ENCODE assay signal across 1 cellular context in genomic region chr12:12557733-12558132, GRCh38.
TF ChIP-seq lines count a peak whose summit lies in the region.

No MANE protein-coding gene starts in this region.

TF ChIP-seq in GM12878, 131 proteins besides CTCF, POLR2A, EP300 and RAD21:
- TF ChIP-seq, protein P1, sequence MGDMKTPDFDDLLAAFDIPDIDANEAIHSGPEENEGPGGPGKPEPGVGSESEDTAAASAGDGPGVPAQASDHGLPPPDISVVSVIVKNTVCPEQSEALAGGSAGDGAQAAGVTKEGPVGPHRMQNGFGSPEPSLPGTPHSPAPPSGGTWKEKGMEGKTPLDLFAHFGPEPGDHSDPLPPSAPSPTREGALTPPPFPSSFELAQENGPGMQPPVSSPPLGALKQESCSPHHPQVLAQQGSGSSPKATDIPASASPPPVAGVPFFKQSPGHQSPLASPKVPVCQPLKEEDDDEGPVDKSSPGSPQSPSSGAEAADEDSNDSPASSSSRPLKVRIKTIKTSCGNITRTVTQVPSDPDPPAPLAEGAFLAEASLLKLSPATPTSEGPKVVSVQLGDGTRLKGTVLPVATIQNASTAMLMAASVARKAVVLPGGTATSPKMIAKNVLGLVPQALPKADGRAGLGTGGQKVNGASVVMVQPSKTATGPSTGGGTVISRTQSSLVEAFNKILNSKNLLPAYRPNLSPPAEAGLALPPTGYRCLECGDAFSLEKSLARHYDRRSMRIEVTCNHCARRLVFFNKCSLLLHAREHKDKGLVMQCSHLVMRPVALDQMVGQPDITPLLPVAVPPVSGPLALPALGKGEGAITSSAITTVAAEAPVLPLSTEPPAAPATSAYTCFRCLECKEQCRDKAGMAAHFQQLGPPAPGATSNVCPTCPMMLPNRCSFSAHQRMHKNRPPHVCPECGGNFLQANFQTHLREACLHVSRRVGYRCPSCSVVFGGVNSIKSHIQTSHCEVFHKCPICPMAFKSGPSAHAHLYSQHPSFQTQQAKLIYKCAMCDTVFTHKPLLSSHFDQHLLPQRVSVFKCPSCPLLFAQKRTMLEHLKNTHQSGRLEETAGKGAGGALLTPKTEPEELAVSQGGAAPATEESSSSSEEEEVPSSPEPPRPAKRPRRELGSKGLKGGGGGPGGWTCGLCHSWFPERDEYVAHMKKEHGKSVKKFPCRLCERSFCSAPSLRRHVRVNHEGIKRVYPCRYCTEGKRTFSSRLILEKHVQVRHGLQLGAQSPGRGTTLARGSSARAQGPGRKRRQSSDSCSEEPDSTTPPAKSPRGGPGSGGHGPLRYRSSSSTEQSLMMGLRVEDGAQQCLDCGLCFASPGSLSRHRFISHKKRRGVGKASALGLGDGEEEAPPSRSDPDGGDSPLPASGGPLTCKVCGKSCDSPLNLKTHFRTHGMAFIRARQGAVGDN (IDR thresholded peaks at IDR 0.05) = no peak
- TF ChIP-seq NR2C1 (IDR thresholded peaks at IDR 0.05) (no peak), PAX8 (IDR thresholded peaks at IDR 0.05) (no peak), JUND (IDR thresholded peaks at IDR 0.05; ENCODE audit: low read depth, low read length) (no peak)
